ENCODE assay signal across 21 cellular contexts in the genomic region with DNA sequence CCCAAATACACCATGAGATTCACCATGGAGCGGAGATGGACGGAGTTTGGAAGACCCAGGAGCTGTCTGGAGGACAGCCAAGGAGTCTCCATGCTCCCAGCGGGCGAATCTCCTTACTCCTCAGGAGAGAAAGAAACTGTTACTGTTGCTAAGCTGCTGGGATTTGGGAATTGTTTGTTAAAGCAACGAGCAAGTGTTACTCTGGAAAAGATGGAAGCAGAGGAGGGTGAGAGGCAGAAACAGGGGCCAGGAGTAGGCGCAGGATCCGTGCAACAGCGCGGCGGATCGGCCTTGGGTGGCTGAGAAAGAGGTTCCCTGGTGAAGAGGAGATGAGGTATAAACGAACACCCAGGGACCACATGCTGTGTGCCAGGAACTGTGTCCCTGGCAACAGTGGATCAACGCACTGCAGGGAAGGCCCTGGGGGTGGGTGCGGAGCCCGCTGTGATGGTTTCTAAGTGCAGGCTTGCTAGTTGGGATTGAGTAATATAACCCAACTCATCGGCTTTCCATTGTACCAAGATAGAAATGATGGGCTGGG.
DNase-seq lines count a peak whose midpoint lies in the region; ATAC-seq and TF ChIP-seq lines count a peak whose summit lies in the region.
"Had no signal": no experiment of that assay in that cellular context is flagged by ENCODE, and none has a peak within 500 bp of the region (broad histone marks: within the 10 kb centered on the region; RNA-seq: fewer than 3 reads in every experiment).

No MANE protein-coding gene starts in this region.

- no peak for TF ChIP-seq CTCF in sigmoid colon (IDR thresholded peaks at IDR 0.05)

- H3K27me3 ChIP-seq in sigmoid colon: peaks cover 0 to 5% (median 0%) of the 10 kb centered on the region in 3 donors

- no peak overlapping the region for H3K4me3 ChIP-seq in sigmoid colon
- H3K4me3 ChIP-seq: PC-9 had no signal

- H3K27ac ChIP-seq in sigmoid colon: no peak overlapping the region
- H3K27ac ChIP-seq: 22Rv1, PC-9 had no signal

- H3K36me3 ChIP-seq in sigmoid colon: no peaks in the 10 kb centered on the region

- no peaks in the 10 kb centered on the region for H3K4me1 ChIP-seq in sigmoid colon

- no peaks in the 10 kb centered on the region for H3K9me3 ChIP-seq in sigmoid colon

- WGBS in sigmoid colon, 2 donors: 79% methylated on average over 16 of the region's 16 CpGs

- intact Hi-C loops in sigmoid colon (cut with DNase I): no loop called here

- ATAC-seq in left lobe of liver: no peak

- in situ Hi-C loops in ACHN (cut with HindIII; ENCODE audit: low pct_ligation_motif_present, low pct_unique_long_range_greater_than_20kb, low sequenced_read_pairs): no loop called here

- no peak for TF ChIP-seq EP300 in sigmoid colon (IDR thresholded peaks at IDR 0.05)

- DNase-seq in NCI-H1417 (lab: John Stamatoyannopoulos, UW): peak in 2 of 3 experiments; percentile 2 to 47
- no peak for DNase-seq in NCI-H1417 treated with DMSO at 0.1 percent for 48 hours (lab: John Stamatoyannopoulos, UW)
- DNase-seq in NCI-H345 treated with DMSO at 0.1 percent for 48 hours (lab: John Stamatoyannopoulos, UW; ENCODE audit: unreplicated experiment): peak; percentile 73
- peak; percentile 26 for DNase-seq in left lobe of liver (ENCODE audit: low spot score)
- DNase-seq in sigmoid colon: peak; percentile 37
- DNase-seq in NCI-H2171 treated with DMSO at 0.1 percent for 48 hours (lab: John Stamatoyannopoulos, UW): no peak
- DNase-seq in ACHN: no peak
- no peak for DNase-seq in activated gamma-delta T cell treated with Interleukin-2 at 50 U/mL for 16 hours
- DNase-seq: AML-193, DMS53, GF-D8, GOT3, HCEC 1CT, NCI-H1105, NCI-H187, NCI-H510A treated with DMSO at 0.1 percent for 48 hours, NCI-H748 treated with DMSO at 0.1 percent for 48 hours, PC-9, RPMI8226, SIG-M5 had no signal

- no peak for TF ChIP-seq POLR2A in sigmoid colon (IDR thresholded peaks at IDR 0.05)

Comparison
In these comparisons a context has a peak if more than half of its experiments do, and no peak if none do; other contexts are left out.
1. DNase-seq: peak in NCI-H1417 (2 of 3), NCI-H345 treated with DMSO at 0.1 percent for 48 hours (single experiment), left lobe of liver (single experiment) and sigmoid colon (single experiment); none in NCI-H1417 treated with DMSO at 0.1 percent for 48 hours (single experiment), NCI-H2171 treated with DMSO at 0.1 percent for 48 hours (single experiment), ACHN (single experiment) and activated gamma-delta T cell treated with Interleukin-2 at 50 U/mL for 16 hours (single experiment).